In genomic region chr6:118678866-118679265, GRCh38 we compare ENCODE assay signal across 22 cellular contexts. TPM values are rescaled to one million over a fixed set of nuclear protein-coding genes. Genes with fewer than 3 reads are reported as not detected.
DNase-seq lines count a peak whose midpoint lies in the region; ATAC-seq, FAIRE-seq and TF ChIP-seq lines count a peak whose summit lies in the region.
"Had no signal": no experiment of that assay in that cellular context is flagged by ENCODE, and none has a peak within 500 bp of the region (broad histone marks: within the 10 kb centered on the region; RNA-seq: fewer than 3 reads in every experiment).

No MANE protein-coding gene starts in this region.

- WGBS in testis, 2 donors: 90 to 95% methylated on average over 1 of the region's 1 CpG
- 75 to 81% methylated on average over 1 of the region's 1 CpG for WGBS in thyroid gland, 2 donors

- no peak for FAIRE-seq in endothelial cell of umbilical vein (lab: Jason Lieb, UNC)
- FAIRE-seq: A204.1, D721Med, G401.6 had no signal

- CTCF ChIA-PET in endothelial cell of umbilical vein (lab: Charles Lee): no interaction called here

- no peak overlapping the region for H3K27ac ChIP-seq in RWPE2 (ENCODE audit: poor library complexity, severe bottlenecking)
- no peak overlapping the region for H3K27ac ChIP-seq in endothelial cell of umbilical vein (ENCODE audit: insufficient read depth, low read depth, low read length)
- H3K27ac ChIP-seq in osteoblast (ENCODE audit: low read depth, low read length): peak overlapping the region; percentile 8
- H3K27ac ChIP-seq in testis: no peak overlapping the region
- H3K27ac ChIP-seq in thyroid gland: no peak overlapping the region
- H3K27ac ChIP-seq: breast epithelium, hepatocyte had no signal

- DNase-seq in activated T-cell treated with anti-CD3 and anti-CD28 coated beads, Interleukin-2, amount 50 U/mL, for 24 hours: no peak
- DNase-seq in activated T-cell treated with anti-CD3 and anti-CD28 coated beads, Interleukin-2, amount 50 U/mL, for 4 hours: no peak
- DNase-seq in RWPE2 (ENCODE audit: low spot score) (no peak), endothelial cell of umbilical vein (ENCODE audit: low read depth, low spot score) (peak; percentile 19), osteoblast (ENCODE audit: insufficient read length, low spot score, missing footprints) (no peak), testis (no peak), thyroid gland (no peak)
- DNase-seq: activated CD4-positive, alpha-beta T cell treated with anti-CD3 and anti-CD28 coated beads for 48 hours; C1 segment of cervical spinal cord; foreskin melanocyte; NCI-H774; right cardiac atrium; SHP77 treated with DMSO at 0.1 percent for 48 hours; T-helper 1 cell had no signal

- dilution Hi-C loops in endothelial cell of umbilical vein (cut with MboI; ENCODE audit: extremely low pct_ligation_motif_present, low sequenced_read_pairs): no loop called here

- peaks cover 2% of the 10 kb centered on the region for H3K9me3 Mint-ChIP-seq in activated T-cell treated with anti-CD3 and anti-CD28 coated beads, Interleukin-2, amount 50 U/mL, for 24 hours
- H3K9me3 Mint-ChIP-seq in activated T-cell treated with anti-CD3 and anti-CD28 coated beads, Interleukin-2, amount 50 U/mL, for 4 hours: no peaks in the 10 kb centered on the region
- H3K9me3 Mint-ChIP-seq: dendritic cell treated with granulocyte-macrophage colony-stimulating factor and Interleukin-4, amounts not matched to agents 40 ng/mL and 50 ng/mL, for 4 days had no signal

- H3K9me3 ChIP-seq in RWPE2 (ENCODE audit: severe bottlenecking) (no peaks in the 10 kb centered on the region), endothelial cell of umbilical vein (replicated peaks; ENCODE audit: control insufficient read depth, insufficient read depth, low read length) (no peaks in the 10 kb centered on the region), osteoblast (ENCODE audit: low read depth, low read length) (no peaks in the 10 kb centered on the region), testis (no peaks in the 10 kb centered on the region), thyroid gland (no peaks in the 10 kb centered on the region)
- H3K9me3 ChIP-seq: breast epithelium had no signal

- H4K20me1 ChIP-seq in endothelial cell of umbilical vein (replicated peaks; ENCODE audit: control insufficient read depth, extremely low read depth, insufficient read depth, low read length) (no peaks in the 10 kb centered on the region), osteoblast (ENCODE audit: insufficient read depth, low read length) (no peaks in the 10 kb centered on the region)

- no peaks in the 10 kb centered on the region for H3K27me3 Mint-ChIP-seq in activated T-cell treated with anti-CD3 and anti-CD28 coated beads, Interleukin-2, amount 50 U/mL, for 24 hours
- no peaks in the 10 kb centered on the region for H3K27me3 Mint-ChIP-seq in activated T-cell treated with anti-CD3 and anti-CD28 coated beads, Interleukin-2, amount 50 U/mL, for 4 hours (ENCODE audit: low read depth)

- no peak for ATAC-seq in activated T-cell treated with anti-CD3 and anti-CD28 coated beads, Interleukin-2, amount 50 U/mL, for 4 hours
- 0 out of 3 replicates have a peak, but pooled peaks have one; percentile 33 for ATAC-seq in RWPE2 (ENCODE audit: low read depth)
- ATAC-seq in HG03460 (IDR thresholded peaks at IDR 0.05; ENCODE audit: unreplicated experiment): no peak
- ATAC-seq: activated naive CD4-positive, alpha-beta T cell treated with anti-CD3 and anti-CD28 coated beads, Interleukin-2, amount 50 U/mL, for 72 hours; right cardiac atrium had no signal

- H3K36me3 Mint-ChIP-seq in activated T-cell treated with anti-CD3 and anti-CD28 coated beads, Interleukin-2, amount 50 U/mL, for 24 hours (ENCODE audit: low read depth): peaks cover 34% of the 10 kb centered on the region
- H3K36me3 Mint-ChIP-seq in activated T-cell treated with anti-CD3 and anti-CD28 coated beads, Interleukin-2, amount 50 U/mL, for 4 hours (ENCODE audit: insufficient read depth): peaks cover 5% of the 10 kb centered on the region

- H3K4me3 ChIP-seq in RWPE2 (ENCODE audit: severe bottlenecking): no peak overlapping the region
- H3K4me3 ChIP-seq in endothelial cell of umbilical vein (replicated peaks in 1 of 3; ENCODE audit: insufficient read depth in 1 of 3, low read depth in 1 of 3, low read length in 3 of 3): no peak overlapping the region
- H3K4me3 ChIP-seq in osteoblast (ENCODE audit: insufficient read depth, low read length): no peak overlapping the region
- H3K4me3 ChIP-seq in testis: no peak overlapping the region
- H3K4me3 ChIP-seq in thyroid gland (replicated peaks in 1 of 3): no peak overlapping the region
- H3K4me3 ChIP-seq: breast epithelium, hepatocyte had no signal

- peaks cover 60% of the 10 kb centered on the region for H3K4me1 Mint-ChIP-seq in activated T-cell treated with anti-CD3 and anti-CD28 coated beads, Interleukin-2, amount 50 U/mL, for 24 hours (ENCODE audit: low read depth)
- peaks cover 52% of the 10 kb centered on the region for H3K4me1 Mint-ChIP-seq in activated T-cell treated with anti-CD3 and anti-CD28 coated beads, Interleukin-2, amount 50 U/mL, for 4 hours (ENCODE audit: low read depth)

- H2AFZ ChIP-seq in endothelial cell of umbilical vein (ENCODE audit: low read depth, low read length) (no peak overlapping the region), osteoblast (ENCODE audit: low read length) (no peak overlapping the region)
- H2AFZ ChIP-seq: hepatocyte had no signal

- H3K27me3 ChIP-seq in RWPE2 (ENCODE audit: insufficient read depth, poor library complexity, severe bottlenecking): no peaks in the 10 kb centered on the region
- no peaks in the 10 kb centered on the region for H3K27me3 ChIP-seq in endothelial cell of umbilical vein (ENCODE audit: control insufficient read depth in 2 of 2, insufficient read depth in 2 of 2, low read length in 2 of 2)
- no peaks in the 10 kb centered on the region for H3K27me3 ChIP-seq in osteoblast (ENCODE audit: insufficient read depth, low read length)
- H3K27me3 ChIP-seq in testis: no peaks in the 10 kb centered on the region
- H3K27me3 ChIP-seq in thyroid gland: no peaks in the 10 kb centered on the region
- H3K27me3 ChIP-seq: breast epithelium, hepatocyte had no signal

- no peaks in the 10 kb centered on the region for H3K9me1 ChIP-seq in endothelial cell of umbilical vein (replicated peaks; ENCODE audit: control insufficient read depth, extremely low read depth, insufficient read depth, low read length)

- H3K4me2 ChIP-seq in endothelial cell of umbilical vein (ENCODE audit: insufficient read depth, low read length): no peak overlapping the region
- no peak overlapping the region for H3K4me2 ChIP-seq in osteoblast (ENCODE audit: insufficient read depth, low read length)
- H3K4me2 ChIP-seq: hepatocyte had no signal

- no peak overlapping the region for H3K4me3 Mint-ChIP-seq in activated T-cell treated with anti-CD3 and anti-CD28 coated beads, Interleukin-2, amount 50 U/mL, for 24 hours
- no peak overlapping the region for H3K4me3 Mint-ChIP-seq in activated T-cell treated with anti-CD3 and anti-CD28 coated beads, Interleukin-2, amount 50 U/mL, for 4 hours
- H3K4me3 Mint-ChIP-seq: dendritic cell treated with granulocyte-macrophage colony-stimulating factor and Interleukin-4, amounts not matched to agents 40 ng/mL and 50 ng/mL, for 4 days had no signal

- POLR2A ChIA-PET in endothelial cell of umbilical vein (lab: Charles Lee): no interaction called here

- no peak overlapping the region for H3K9ac ChIP-seq in endothelial cell of umbilical vein (replicated peaks; ENCODE audit: extremely low read depth, insufficient read depth, low read length)

- H3K27ac Mint-ChIP-seq in activated T-cell treated with anti-CD3 and anti-CD28 coated beads, Interleukin-2, amount 50 U/mL, for 24 hours: peak overlapping the region; percentile 66
- H3K27ac Mint-ChIP-seq: dendritic cell treated with granulocyte-macrophage colony-stimulating factor and Interleukin-4, amounts not matched to agents 40 ng/mL and 50 ng/mL, for 4 days had no signal

- H3K4me1 ChIP-seq in RWPE2 (ENCODE audit: insufficient read depth, poor library complexity, severe bottlenecking): peaks cover 6% of the 10 kb centered on the region
- H3K4me1 ChIP-seq in endothelial cell of umbilical vein (ENCODE audit: control insufficient read depth, extremely low read depth, insufficient read depth, low read length): no peaks in the 10 kb centered on the region
- H3K4me1 ChIP-seq in osteoblast (ENCODE audit: insufficient read depth, low read length): peaks cover 11% of the 10 kb centered on the region
- H3K4me1 ChIP-seq in testis: no peaks in the 10 kb centered on the region
- H3K4me1 ChIP-seq in thyroid gland: no peaks in the 10 kb centered on the region
- H3K4me1 ChIP-seq: breast epithelium had no signal

- H3K36me3 ChIP-seq in RWPE2 (ENCODE audit: low read depth) (no peaks in the 10 kb centered on the region), endothelial cell of umbilical vein (ENCODE audit: control insufficient read depth in 2 of 2, extremely low read depth in 1 of 2, insufficient read depth in 2 of 2, low read length in 2 of 2) (no peaks in the 10 kb centered on the region), osteoblast (ENCODE audit: insufficient read depth, low read length) (no peaks in the 10 kb centered on the region), testis (ENCODE audit: low read depth, missing control alignments) (no peaks in the 10 kb centered on the region), thyroid gland (no peaks in the 10 kb centered on the region)
- H3K36me3 ChIP-seq: breast epithelium had no signal

- BruUV-seq in endothelial cell of umbilical vein (replicated peaks; lab: Mats Ljungman, UMichigan): no TSS peak

- H3K79me2 ChIP-seq in endothelial cell of umbilical vein (ENCODE audit: control insufficient read depth, insufficient read depth, low read length): no peaks in the 10 kb centered on the region
- no peaks in the 10 kb centered on the region for H3K79me2 ChIP-seq in osteoblast (ENCODE audit: insufficient read depth, low read length)
- H3K79me2 ChIP-seq: hepatocyte had no signal

- intact Hi-C loops in endothelial cell of umbilical vein (cut with micrococcal nuclease): no loop called here
- intact Hi-C loops in testis (cut with DNase I; ENCODE audit: low total_unique reads): no loop called here
- intact Hi-C loops in thyroid gland (cut with DNase I): no loop called here

- TF ChIP-seq POLR2A in endothelial cell of umbilical vein (IDR thresholded peaks at IDR 0.05; ENCODE audit: low read depth, low read length) (no peak), testis (IDR thresholded peaks at IDR 0.05) (no peak), thyroid gland (IDR thresholded peaks at IDR 0.05) (no peak)

- TF ChIP-seq CTCF in RWPE2 (IDR thresholded peaks at IDR 0.05; ENCODE audit: poor library complexity, severe bottlenecking) (no peak), endothelial cell of umbilical vein (IDR thresholded peaks at IDR 0.05; ENCODE audit: extremely low read depth in 1 of 2, insufficient read depth in 1 of 2, low read depth in 1 of 2, low read length in 2 of 2) (no peak), osteoblast (IDR thresholded peaks at IDR 0.05; ENCODE audit: extremely low read depth, low read depth, low read length) (no peak), testis (IDR thresholded peaks at IDR 0.05) (no peak), thyroid gland (IDR thresholded peaks at IDR 0.05) (no peak)

RNA-seq across cellular contexts. Expression of gene CEP85L, which starts 27.5 kb away (rescaled TPM):
- 10 to 100 TPM; 23.1 to 27.9 (median 26.8) TPM for total RNA-seq in activated T-cell treated with anti-CD3 and anti-CD28 coated beads, Interleukin-2, amount 50 U/mL, for 4 hours
- total RNA-seq in endothelial cell of umbilical vein (9.2 and 12.0 TPM in 2 replicates), osteoblast (15.2 and 15.3 TPM in 2 replicates), testis (10 to 100 TPM; 63.7 to 80.7 TPM), thyroid gland (10 to 100 TPM; 10.5 to 42.9 (median 17.1) TPM)
- polyA plus RNA-seq in endothelial cell of umbilical vein (1.5 and 1.8 TPM in 2 replicates), testis (ENCODE audit: insufficient read depth, low read depth, low replicate concordance) (78.8 TPM)
- 1.4 and 1.5 TPM in 2 replicates for polyA plus RNA-seq in endothelial cell of umbilical vein (2011; cell fraction: cytosol; rRNA removed)
- 7.0 and 8.0 TPM in 2 replicates for polyA plus RNA-seq in endothelial cell of umbilical vein (2011; cell fraction: nucleus; rRNA removed)
- 4.2 and 4.9 TPM in 2 replicates for polyA plus RNA-seq in endothelial cell of umbilical vein (2012)
- polyA minus RNA-seq in endothelial cell of umbilical vein: 38.8 and 44.9 TPM in 2 replicates
- 2.3 TPM for polyA minus RNA-seq in endothelial cell of umbilical vein (2011; cell fraction: cytosol; rRNA and poly(A)+ RNA removed)
- 67.2 and 142 TPM in 2 replicates for polyA minus RNA-seq in endothelial cell of umbilical vein (2011; cell fraction: nucleus; rRNA and poly(A)+ RNA removed)
